In the genomic region with DNA sequence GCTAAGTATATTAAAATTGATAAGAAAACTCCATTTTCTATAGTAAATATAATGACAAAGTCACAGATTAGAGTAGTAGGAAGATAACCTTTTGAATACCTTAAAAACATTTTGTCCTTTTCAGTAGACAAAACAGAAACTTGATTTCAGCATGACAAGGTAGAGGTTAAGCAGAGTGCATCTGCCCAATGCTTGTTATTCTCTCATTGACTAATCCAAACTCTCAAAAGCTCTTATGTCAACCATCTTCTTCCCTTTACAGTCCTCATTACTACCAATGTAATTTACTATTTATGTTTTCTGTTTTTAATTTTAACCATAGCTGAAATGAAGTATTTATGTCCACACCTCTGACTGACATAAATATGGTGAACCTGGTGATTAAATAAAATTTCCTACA, we compare ENCODE assay signal across 1 cellular context.
TF ChIP-seq lines count a peak whose summit lies in the region.

No MANE protein-coding gene starts in this region.

TF ChIP-seq in GM12878, 131 proteins besides CTCF, POLR2A, EP300 and RAD21:
- peak; percentile 36; the same call in 1 of the 2 replicates for TF ChIP-seq ZBED1 (IDR thresholded peaks at IDR 0.05; ENCODE audit: borderline replicate concordance)
- TF ChIP-seq FOXM1 (IDR thresholded peaks at IDR 0.05; ENCODE audit: low read depth, low read length): peak; percentile 18; the same call in 1 of the 2 replicates
- TF ChIP-seq MTA2 (IDR thresholded peaks at IDR 0.05; ENCODE audit: low read depth): 0 out of 2 replicates have a peak, but pooled peaks have one; percentile 15
- peak; percentile 74; the same call in 1 of the 2 replicates for TF ChIP-seq RUNX3 (IDR thresholded peaks at IDR 0.05; ENCODE audit: low read length)
- peak; percentile 82 for TF ChIP-seq JUNB (IDR thresholded peaks at IDR 0.05)
- TF ChIP-seq BCL11A (IDR thresholded peaks at IDR 0.05; ENCODE audit: low read depth, low read length): peak; percentile 67
- TF ChIP-seq CREM (IDR thresholded peaks at IDR 0.05; ENCODE audit: low read depth): peak; percentile 62; the same call in 1 of the 2 replicates
- TF ChIP-seq, protein P1, sequence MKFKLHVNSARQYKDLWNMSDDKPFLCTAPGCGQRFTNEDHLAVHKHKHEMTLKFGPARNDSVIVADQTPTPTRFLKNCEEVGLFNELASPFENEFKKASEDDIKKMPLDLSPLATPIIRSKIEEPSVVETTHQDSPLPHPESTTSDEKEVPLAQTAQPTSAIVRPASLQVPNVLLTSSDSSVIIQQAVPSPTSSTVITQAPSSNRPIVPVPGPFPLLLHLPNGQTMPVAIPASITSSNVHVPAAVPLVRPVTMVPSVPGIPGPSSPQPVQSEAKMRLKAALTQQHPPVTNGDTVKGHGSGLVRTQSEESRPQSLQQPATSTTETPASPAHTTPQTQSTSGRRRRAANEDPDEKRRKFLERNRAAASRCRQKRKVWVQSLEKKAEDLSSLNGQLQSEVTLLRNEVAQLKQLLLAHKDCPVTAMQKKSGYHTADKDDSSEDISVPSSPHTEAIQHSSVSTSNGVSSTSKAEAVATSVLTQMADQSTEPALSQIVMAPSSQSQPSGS (IDR thresholded peaks at IDR 0.05; ENCODE audit: low read length): peak; percentile 78
- 0 out of 2 replicates have a peak, but pooled peaks have one; percentile 57 for TF ChIP-seq MEF2A (IDR thresholded peaks at IDR 0.05; ENCODE audit: insufficient read depth, low read depth, low read length)
- TF ChIP-seq NFIC (IDR thresholded peaks at IDR 0.05; ENCODE audit: low read depth, low read length): peak; percentile 58
- TF ChIP-seq CREB1 (IDR thresholded peaks at IDR 0.05; ENCODE audit: low read depth): peak; percentile 35; the same call in 1 of the 2 replicates
- 0 out of 2 replicates have a peak, but pooled peaks have one; percentile 25 for TF ChIP-seq TBL1XR1 (IDR thresholded peaks at IDR 0.05; ENCODE audit: low read depth, low read length)
- TF ChIP-seq, protein P2, sequence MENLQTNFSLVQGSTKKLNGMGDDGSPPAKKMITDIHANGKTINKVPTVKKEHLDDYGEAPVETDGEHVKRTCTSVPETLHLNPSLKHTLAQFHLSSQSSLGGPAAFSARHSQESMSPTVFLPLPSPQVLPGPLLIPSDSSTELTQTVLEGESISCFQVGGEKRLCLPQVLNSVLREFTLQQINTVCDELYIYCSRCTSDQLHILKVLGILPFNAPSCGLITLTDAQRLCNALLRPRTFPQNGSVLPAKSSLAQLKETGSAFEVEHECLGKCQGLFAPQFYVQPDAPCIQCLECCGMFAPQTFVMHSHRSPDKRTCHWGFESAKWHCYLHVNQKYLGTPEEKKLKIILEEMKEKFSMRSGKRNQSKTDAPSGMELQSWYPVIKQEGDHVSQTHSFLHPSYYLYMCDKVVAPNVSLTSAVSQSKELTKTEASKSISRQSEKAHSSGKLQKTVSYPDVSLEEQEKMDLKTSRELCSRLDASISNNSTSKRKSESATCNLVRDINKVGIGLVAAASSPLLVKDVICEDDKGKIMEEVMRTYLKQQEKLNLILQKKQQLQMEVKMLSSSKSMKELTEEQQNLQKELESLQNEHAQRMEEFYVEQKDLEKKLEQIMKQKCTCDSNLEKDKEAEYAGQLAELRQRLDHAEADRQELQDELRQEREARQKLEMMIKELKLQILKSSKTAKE (IDR thresholded peaks at IDR 0.05; ENCODE audit: low read depth, poor library complexity, severe bottlenecking): peak; percentile 56
- TF ChIP-seq, protein P3, sequence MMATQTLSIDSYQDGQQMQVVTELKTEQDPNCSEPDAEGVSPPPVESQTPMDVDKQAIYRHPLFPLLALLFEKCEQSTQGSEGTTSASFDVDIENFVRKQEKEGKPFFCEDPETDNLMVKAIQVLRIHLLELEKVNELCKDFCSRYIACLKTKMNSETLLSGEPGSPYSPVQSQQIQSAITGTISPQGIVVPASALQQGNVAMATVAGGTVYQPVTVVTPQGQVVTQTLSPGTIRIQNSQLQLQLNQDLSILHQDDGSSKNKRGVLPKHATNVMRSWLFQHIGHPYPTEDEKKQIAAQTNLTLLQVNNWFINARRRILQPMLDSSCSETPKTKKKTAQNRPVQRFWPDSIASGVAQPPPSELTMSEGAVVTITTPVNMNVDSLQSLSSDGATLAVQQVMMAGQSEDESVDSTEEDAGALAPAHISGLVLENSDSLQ (IDR thresholded peaks at IDR 0.05): no peak
- no peak for TF ChIP-seq SIX5 (IDR thresholded peaks at IDR 0.05; ENCODE audit: low read depth, low read length, severe bottlenecking)
- no peak for TF ChIP-seq BRCA1 (IDR thresholded peaks at IDR 0.05; ENCODE audit: low read depth, low read length)
- TF ChIP-seq PAX5 (IDR thresholded peaks at IDR 0.05; ENCODE audit: borderline replicate concordance, low read depth, low read length): 0 out of 2 replicates have a peak, but pooled peaks have one; percentile 19
- TF ChIP-seq CHD4 (IDR thresholded peaks at IDR 0.05): no peak
- TF ChIP-seq IRF4 (IDR thresholded peaks at IDR 0.05; ENCODE audit: low read depth, low read length): peak; percentile 55; the same call in 1 of the 2 replicates
- TF ChIP-seq WRNIP1 (IDR thresholded peaks at IDR 0.05; ENCODE audit: borderline replicate concordance, low read depth, low read length): no peak
- TF ChIP-seq KLF5 (IDR thresholded peaks at IDR 0.05; ENCODE audit: partially characterized antibody): no peak
- TF ChIP-seq E4F1 (IDR thresholded peaks at IDR 0.05; ENCODE audit: borderline replicate concordance, partially characterized antibody): no peak
